8 cellular contexts compared by ENCODE assay signal in the genomic region with DNA sequence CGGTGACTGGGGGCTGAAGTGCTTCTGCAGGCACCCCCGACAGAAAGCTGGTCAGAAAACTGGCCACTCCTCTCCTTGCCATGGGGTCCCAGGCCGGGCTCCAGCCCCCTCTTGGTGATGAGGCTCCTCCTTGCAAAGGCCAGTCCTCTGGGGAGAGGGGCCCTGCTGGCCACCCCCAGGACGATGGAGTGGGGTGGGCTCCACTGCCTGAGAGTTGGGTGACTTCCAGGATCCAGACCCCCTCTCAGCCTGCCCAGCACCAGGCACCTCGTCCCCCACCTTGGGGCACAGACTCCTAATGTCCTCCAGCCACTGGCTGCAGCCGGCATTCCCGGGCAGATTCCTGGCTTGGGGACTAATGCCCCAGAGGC. TPM values are rescaled to one million over a fixed set of nuclear protein-coding genes. Genes with fewer than 3 reads are reported as not detected.
DNase-seq lines count a peak whose midpoint lies in the region; ATAC-seq and TF ChIP-seq lines count a peak whose summit lies in the region.

No MANE protein-coding gene starts in this region.

- TF ChIP-seq CTCF in GM10266 (IDR thresholded peaks at IDR 0.05; ENCODE audit: control insufficient read depth, insufficient read depth, low read depth, missing control alignments) (no peak), foreskin fibroblast (IDR thresholded peaks at IDR 0.05; ENCODE audit: low read depth, low read length) (no peak)

- H3K4me1 Mint-ChIP-seq in T-cell: peaks cover 24 to 37% (median 31%) of the 10 kb centered on the region in 3 donors

- POLR2A ChIA-PET in T-cell (lab: Charles Lee): no interaction called here

- CTCF ChIA-PET in T-cell (lab: Charles Lee): no interaction called here

- H3K36me3 Mint-ChIP-seq in T-cell: peaks cover 13% of the 10 kb centered on the region

- no peaks in the 10 kb centered on the region for H3K27me3 Mint-ChIP-seq in T-cell

- no peak for TF ChIP-seq POLR2A in GM18505 (IDR thresholded peaks at IDR 0.05; ENCODE audit: borderline replicate concordance, extremely low read depth, insufficient read depth, insufficient read length)

- H3K4me3 Mint-ChIP-seq in T-cell: peak overlapping the region; percentile 71 to 97 (median 72)

- H3K27ac Mint-ChIP-seq in T-cell: no peak overlapping the region

- ATAC-seq in T-cell (replicated peaks in 1 of 4) (no peak), GM18511 (IDR thresholded peaks at IDR 0.05; ENCODE audit: unreplicated experiment) (no peak), GM18505 (IDR thresholded peaks at IDR 0.05; ENCODE audit: unreplicated experiment) (no peak)

- DNase-seq in GM10266 (ENCODE audit: extremely low spot score) (peak; percentile 50), T-cell (no peak), foreskin fibroblast (no peak), retina (peak; percentile 72), GM03348 (ENCODE audit: low spot score) (no peak), GF-D8 (lab: John Stamatoyannopoulos, UW) (no peak)

- peak overlapping the region; percentile 60 to 97 for H3K4me3 ChIP-seq in foreskin fibroblast (ENCODE audit: low read depth in 1 of 2, low read length in 2 of 2)

- no peaks in the 10 kb centered on the region for H3K9me3 Mint-ChIP-seq in T-cell

RNA-seq across cellular contexts. Expression of gene RPS6KA4, which starts 0.4 kb away (rescaled TPM):
- total RNA-seq in T-cell: 10 to 100 TPM; 16.5 to 48.7 (median 43.7) TPM

RNA-seq across cellular contexts. Expression of gene CCDC88B, which starts 18.5 kb away (rescaled TPM):
- 100 to 1,000 TPM; 132 to 144 (median 133) TPM for total RNA-seq in T-cell

RNA-seq across cellular contexts. Expression of gene PRDX5, which starts 40.6 kb away (rescaled TPM):
- total RNA-seq in T-cell: 10 to 100 TPM; 35.8 to 86.7 (median 71.7) TPM

RNA-seq across cellular contexts. Expression of gene TRMT112, which starts 41.2 kb away (rescaled TPM):
- total RNA-seq in T-cell: 100 to 1,000 TPM; 104 to 177 (median 151) TPM

RNA-seq across cellular contexts. Expression of gene ESRRA, which starts 53.2 kb away (rescaled TPM):
- 10 to 100 TPM; 20.2 to 43.1 (median 39.7) TPM for total RNA-seq in T-cell

Comparison
In these comparisons a context has a peak if more than half of its experiments do, and no peak if none do; other contexts are left out.
1. DNase-seq: peak in GM10266 (single experiment) and retina (single experiment); none in T-cell (0 of 34), foreskin fibroblast (0 of 2), GM03348 (single experiment) and GF-D8 (single experiment).